ENCODE assay signal across 17 cellular contexts in genomic region chr4:91257721-91258120, GRCh38.
DNase-seq lines count a peak whose midpoint lies in the region; ATAC-seq and TF ChIP-seq lines count a peak whose summit lies in the region.
"Had no signal": no experiment of that assay in that cellular context is flagged by ENCODE, and none has a peak within 500 bp of the region (broad histone marks: within the 10 kb centered on the region; RNA-seq: fewer than 3 reads in every experiment).

No MANE protein-coding gene starts in this region.

- peak; percentile 68 for DNase-seq in HT-29 (ENCODE audit: low spot score)
- DNase-seq in kidney tubule cell (ENCODE audit: low spot score) = peak; percentile 60
- no peak for DNase-seq in NCI-H128 (lab: John Stamatoyannopoulos, UW; ENCODE audit: unreplicated experiment)
- DNase-seq: 8988T; AML-193; Caco-2; Calu3; CD4-positive, alpha-beta T cell; CD8-positive, alpha-beta T cell; DMS79 treated with DMSO at 0.1 percent for 48 hours; GF-D8 had no signal

- ATAC-seq in gastroesophageal sphincter (no peak), HG03196 (IDR thresholded peaks at IDR 0.05; ENCODE audit: unreplicated experiment) (no peak), GM18909 (IDR thresholded peaks at IDR 0.05; ENCODE audit: poor library complexity, unreplicated experiment) (no peak)
- ATAC-seq: CD8-positive, alpha-beta T cell had no signal

- TF ChIP-seq CTCF in VCaP (conservative IDR thresholded peaks at IDR 0.05) = no peak
- no peak for TF ChIP-seq CTCF in gastroesophageal sphincter (IDR thresholded peaks at IDR 0.05)

- H3K36me3 ChIP-seq in gastroesophageal sphincter = no peaks in the 10 kb centered on the region
- H3K36me3 ChIP-seq: BLaER1 treated with 17β-estradiol and CSF1 and Interleukin-3, amounts not matched to agents 10 nM and 100 nM had no signal

- H3K4me1 ChIP-seq in gastroesophageal sphincter = no peaks in the 10 kb centered on the region
- H3K4me1 ChIP-seq: BLaER1 treated with 17β-estradiol and CSF1 and Interleukin-3, amounts not matched to agents 10 nM and 100 nM had no signal

- TF ChIP-seq EP300 in gastroesophageal sphincter (IDR thresholded peaks at IDR 0.05) = no peak

- H3K9me3 ChIP-seq in gastroesophageal sphincter = peaks cover 0 to 4% (median 0%) of the 10 kb centered on the region in 3 donors

- 53 to 78% methylated on average over 2 of the region's 2 CpGs for WGBS in gastroesophageal sphincter (ENCODE audit: low coverage in 1 of 2), 2 donors

- H3K27me3 ChIP-seq in gastroesophageal sphincter = no peaks in the 10 kb centered on the region
- H3K27me3 ChIP-seq: BLaER1 treated with 17β-estradiol and CSF1 and Interleukin-3, amounts not matched to agents 10 nM and 100 nM had no signal

- H3K27ac ChIP-seq in VCaP (peak overlapping the region; percentile 65), gastroesophageal sphincter (no peak overlapping the region)
- H3K27ac ChIP-seq: BLaER1 treated with 17β-estradiol and CSF1 and Interleukin-3, amounts not matched to agents 10 nM and 100 nM; C4-2B had no signal

- no peak for TF ChIP-seq POLR2A in gastroesophageal sphincter (IDR thresholded peaks at IDR 0.05)

- H3K4me3 ChIP-seq in gastroesophageal sphincter = no peak overlapping the region
- H3K4me3 ChIP-seq: BLaER1 treated with 17β-estradiol and CSF1 and Interleukin-3, amounts not matched to agents 10 nM and 100 nM had no signal
